Comparison of ENCODE assay signal across 18 cellular contexts in the genomic region with DNA sequence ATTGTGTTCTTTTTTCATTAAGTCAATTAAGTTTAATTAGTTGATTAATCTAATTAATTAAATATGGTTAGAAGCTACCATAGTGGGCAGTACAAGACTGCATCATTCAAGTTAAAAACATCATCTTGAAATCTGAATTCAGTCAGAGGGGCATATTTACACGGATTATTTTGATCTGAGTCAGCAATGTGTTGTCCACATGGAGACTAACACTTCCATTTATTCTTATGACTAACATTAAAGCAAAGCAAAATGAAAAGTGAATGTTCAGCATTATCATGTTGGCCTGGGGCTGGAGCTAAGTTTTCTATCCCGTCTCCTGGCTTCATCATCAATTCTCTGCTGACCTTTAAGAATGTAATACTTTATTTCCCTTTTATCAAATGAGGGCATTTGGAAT. TPM values are rescaled to one million over a fixed set of nuclear protein-coding genes. Genes with fewer than 3 reads are reported as not detected.
DNase-seq lines count a peak whose midpoint lies in the region; ATAC-seq, FAIRE-seq and TF ChIP-seq lines count a peak whose summit lies in the region.
"Had no signal": no experiment of that assay in that cellular context is flagged by ENCODE, and none has a peak within 500 bp of the region (broad histone marks: within the 10 kb centered on the region; RNA-seq: fewer than 3 reads in every experiment).

No MANE protein-coding gene starts in this region.

- TF ChIP-seq CTCF in left ventricle myocardium inferior (IDR thresholded peaks at IDR 0.05; ENCODE audit: borderline replicate concordance) (no peak), activated B cell treated with CpG ODN at 0.5 μM for 24 hours (IDR thresholded peaks at IDR 0.05) (no peak), fibroblast of villous mesenchyme (IDR thresholded peaks at IDR 0.05; ENCODE audit: insufficient read depth, low read depth, low read length) (no peak)

- no peak for DNase-seq in left ventricle myocardium inferior
- no peak for DNase-seq in left ventricle myocardium superior
- DNase-seq in activated B cell treated with CpG ODN at 0.5 μM for 24 hours, result no peak
- DNase-seq in fibroblast of villous mesenchyme (ENCODE audit: low read depth), result peak; percentile 46
- DNase-seq in DMS114 treated with DMSO at 0.1 percent for 48 hours (lab: John Stamatoyannopoulos, UW; ENCODE audit: unreplicated experiment), result no peak
- DNase-seq in GM19240 (ENCODE audit: insufficient read length, low spot score), result no peak
- no peak for DNase-seq in frontal cortex (ENCODE audit: low spot score in 2 of 2)
- DNase-seq: activated CD4-positive, alpha-beta T cell treated with anti-CD3 and anti-CD28 coated beads, Interleukin-2, amount 10 ng/mL, durations not matched to agents 7 days and 5 days; activated gamma-delta T cell; DND-41; H9; MG63; stimulated activated CD8-positive, alpha-beta memory T cell treated with anti-CD3 and anti-CD28 coated beads, Interleukin-4, amount 100 ng/mL, for 48 hours had no signal

- no peak overlapping the region for H3K4me3 Mint-ChIP-seq in activated B cell treated with CpG ODN at 0.5 μM for 24 hours
- H3K4me3 Mint-ChIP-seq: activated CD4-positive, alpha-beta T cell treated with anti-CD3 and anti-CD28 coated beads, Interleukin-2, amount 10 ng/mL, durations not matched to agents 7 days and 5 days; H9; T-helper 1 cell treated with Interleukin-12 subunit alpha and Interleukin-12 subunit beta and Interleukin-4 antibody, amounts not matched to agents 30 μg/mL and 1 μg/mL, for 36 hours; type B pancreatic cell had no signal

- no peaks in the 10 kb centered on the region for H3K9me3 Mint-ChIP-seq in activated B cell treated with CpG ODN at 0.5 μM for 24 hours
- H3K9me3 Mint-ChIP-seq: H9; T-helper 1 cell treated with Interleukin-12 subunit alpha and Interleukin-12 subunit beta and Interleukin-4 antibody, amounts not matched to agents 30 μg/mL and 1 μg/mL, for 36 hours had no signal

- CTCF ChIA-PET in activated B cell treated with CpG ODN at 0.5 μM for 24 hours (lab: Charles Lee), result interaction anchor here (1.4 kb wide), 1 partner anchor 10 kb away, joined by 3 read pairs; no protein-coding TSS in a partner anchor

- H3K36me3 Mint-ChIP-seq in activated B cell treated with CpG ODN at 0.5 μM for 24 hours (ENCODE audit: low read depth), result peaks cover 35% of the 10 kb centered on the region

- peak overlapping the region; percentile 79 for H3K27ac ChIP-seq in left ventricle myocardium inferior (replicated peaks)

- no peak for FAIRE-seq in frontal cortex (lab: Jason Lieb, UNC)

- intact Hi-C loops in left ventricle myocardium inferior (cut with micrococcal nuclease), result no loop called here
- intact Hi-C loops in left ventricle myocardium superior (cut with micrococcal nuclease), result no loop called here
- intact Hi-C loops in activated B cell treated with CpG ODN at 0.5 μM for 24 hours (cut with micrococcal nuclease), result no loop called here

- H3K36me3 ChIP-seq in left ventricle myocardium inferior, result no peaks in the 10 kb centered on the region
- H3K36me3 ChIP-seq: esophagus muscularis mucosa, MG63 had no signal

- ATAC-seq in left ventricle myocardium superior (no peak), activated B cell treated with CpG ODN at 0.5 μM for 24 hours (ENCODE audit: low read depth) (no peak), HG03442 (IDR thresholded peaks at IDR 0.05; ENCODE audit: unreplicated experiment) (no peak)

- peaks cover 95% of the 10 kb centered on the region for H3K4me1 ChIP-seq in left ventricle myocardium inferior

- no peaks in the 10 kb centered on the region for H3K27me3 Mint-ChIP-seq in activated B cell treated with CpG ODN at 0.5 μM for 24 hours
- H3K27me3 Mint-ChIP-seq: activated CD4-positive, alpha-beta T cell treated with anti-CD3 and anti-CD28 coated beads, Interleukin-2, amount 10 ng/mL, durations not matched to agents 7 days and 5 days had no signal

- H3K9me3 ChIP-seq in left ventricle myocardium inferior (replicated peaks), result no peaks in the 10 kb centered on the region
- H3K9me3 ChIP-seq: esophagus muscularis mucosa, MG63 had no signal

- H3K4me3 ChIP-seq in left ventricle myocardium inferior, result no peak overlapping the region
- no peak overlapping the region for H3K4me3 ChIP-seq in fibroblast of villous mesenchyme (ENCODE audit: low read depth, low read length)
- H3K4me3 ChIP-seq: esophagus muscularis mucosa, MG63 had no signal

- POLR2A ChIA-PET in activated B cell treated with CpG ODN at 0.5 μM for 24 hours (lab: Charles Lee), result interaction anchor here (0.5 to 2.3 kb wide), 7 partner anchors 8 to 151 kb away, joined by 3 to 7 read pairs (median 3); a partner anchor contains a TSS

- no peaks in the 10 kb centered on the region for H3K27me3 ChIP-seq in left ventricle myocardium inferior (ENCODE audit: low read depth)
- H3K27me3 ChIP-seq: esophagus muscularis mucosa, MG63 had no signal

- peaks cover 97% of the 10 kb centered on the region for H3K4me1 Mint-ChIP-seq in activated B cell treated with CpG ODN at 0.5 μM for 24 hours

- H3K27ac Mint-ChIP-seq in activated B cell treated with CpG ODN at 0.5 μM for 24 hours, result peak overlapping the region; percentile 24
- H3K27ac Mint-ChIP-seq: activated CD4-positive, alpha-beta T cell treated with anti-CD3 and anti-CD28 coated beads, Interleukin-2, amount 10 ng/mL, durations not matched to agents 7 days and 5 days; H9; progenitor cell of endocrine pancreas; T-helper 1 cell treated with Interleukin-12 subunit alpha and Interleukin-12 subunit beta and Interleukin-4 antibody, amounts not matched to agents 30 μg/mL and 1 μg/mL, for 36 hours; type B pancreatic cell had no signal

RNA-seq across cellular contexts. Expression of a gene that starts 17.3 kb away (rescaled TPM):
- total RNA-seq in left ventricle myocardium inferior, result 16.4 TPM
- total RNA-seq in left ventricle myocardium superior, result 18.9 TPM
- 64.9 and 69.2 TPM in 2 replicates for total RNA-seq in activated B cell treated with CpG ODN at 0.5 μM for 24 hours
- total RNA-seq in fibroblast of villous mesenchyme, result 6.9 and 10.6 TPM in 2 replicates
- 3.7 TPM for total RNA-seq in frontal cortex
- total RNA-seq: progenitor cell of endocrine pancreas had no signal
